ENCODE assay signal across 2 cellular contexts in genomic region chr12:47751561-47751960, GRCh38.
TF ChIP-seq lines count a peak whose summit lies in the region.

No MANE protein-coding gene starts in this region.

TF ChIP-seq in SK-N-SH, 30 proteins besides CTCF, POLR2A, EP300 and RAD21 (continued from another document):
- TF ChIP-seq MXI1 (IDR thresholded peaks at IDR 0.05; ENCODE audit: low read depth, low read length) (no peak), RCOR1 (IDR thresholded peaks at IDR 0.05; ENCODE audit: low read length) (no peak), USF2 (IDR thresholded peaks at IDR 0.05; ENCODE audit: borderline replicate concordance, low read depth, low read length) (no peak), ELF1 (IDR thresholded peaks at IDR 0.05) (no peak), JUND (IDR thresholded peaks at IDR 0.05) (no peak)

TF ChIP-seq in SK-N-SH treated with all-trans-retinoic acid at 6 μM for 48 hours, 23 proteins besides CTCF, POLR2A, EP300 and RAD21 (continued from another document):
- TF ChIP-seq TCF4 (CRISPR knock-in tag; IDR thresholded peaks at IDR 0.05; ENCODE audit: borderline replicate concordance) (no peak), CSRNP3 (CRISPR knock-in tag; IDR thresholded peaks at IDR 0.05) (no peak), ZNF565 (CRISPR knock-in tag; conservative IDR thresholded peaks at IDR 0.05; ENCODE audit: low read depth) (no peak), PATZ1 (CRISPR knock-in tag; IDR thresholded peaks at IDR 0.05; ENCODE audit: borderline replicate concordance) (no peak), ARNTL (CRISPR knock-in tag; IDR thresholded peaks at IDR 0.05; ENCODE audit: borderline replicate concordance, low read depth) (no peak), GLIS3 (CRISPR knock-in tag; IDR thresholded peaks at IDR 0.05) (no peak), BACH2 (CRISPR knock-in tag; IDR thresholded peaks at IDR 0.05; ENCODE audit: borderline replicate concordance) (no peak), CREB5 (CRISPR knock-in tag; IDR thresholded peaks at IDR 0.05; ENCODE audit: low read depth) (no peak), ZC3H10 (CRISPR knock-in tag; IDR thresholded peaks at IDR 0.05) (no peak), TSHZ2 (CRISPR knock-in tag; IDR thresholded peaks at IDR 0.05) (no peak), ZNF70 (CRISPR knock-in tag; IDR thresholded peaks at IDR 0.05) (no peak), PPARA (CRISPR knock-in tag; IDR thresholded peaks at IDR 0.05; ENCODE audit: borderline replicate concordance) (no peak), RARB (CRISPR knock-in tag; IDR thresholded peaks at IDR 0.05) (no peak), ZFP30 (CRISPR knock-in tag; IDR thresholded peaks at IDR 0.05) (no peak)
